Comparison of ENCODE assay signal across 8 cellular contexts in genomic region chr3:24494616-24495333, GRCh38. TPM values are rescaled to one million over a fixed set of nuclear protein-coding genes. Genes with fewer than 3 reads are reported as not detected.
DNase-seq lines count a peak whose midpoint lies in the region; ATAC-seq and TF ChIP-seq lines count a peak whose summit lies in the region.

THRB (minus strand) TSS chr3:24494850.

- in situ Hi-C loops in brain microvascular endothelial cell (cut with HindIII; ENCODE audit: low pct_ligation_motif_present, low sequenced_read_pairs), result no loop called here

- peak within 1 kb of the TSS; percentile 56 for H3K4me3 ChIP-seq in brain microvascular endothelial cell (ENCODE audit: low read depth, low read length)
- peak within 1 kb of the TSS; percentile 74 for H3K4me3 ChIP-seq in iPS-18a (ENCODE audit: low read length)

- peak; percentile 31 for TF ChIP-seq CTCF in brain microvascular endothelial cell (IDR thresholded peaks at IDR 0.05; ENCODE audit: low read depth, low read length, missing control alignments)

- no peaks in the 10 kb centered on the region for H3K9me3 ChIP-seq in iPS-18a (ENCODE audit: control insufficient read depth, low read depth, low read length)

- ATAC-seq in GM19043 (IDR thresholded peaks at IDR 0.05; ENCODE audit: low read depth, unreplicated experiment) (peak; percentile 40), HG02571 (IDR thresholded peaks at IDR 0.05; ENCODE audit: unreplicated experiment) (no peak)

- H3K9ac ChIP-seq in iPS-18a (ENCODE audit: low read length), result peak within 1 kb of the TSS; percentile 34

- no peak within 1 kb of the TSS for H3K27ac ChIP-seq in brain microvascular endothelial cell
- H3K27ac ChIP-seq in iPS-18a (ENCODE audit: low read length), result no peak within 1 kb of the TSS

- peak; percentile 77 for DNase-seq in AG08396 (ENCODE audit: low spot score)
- DNase-seq in LoVo (ENCODE audit: low spot score), result peak; percentile 72
- DNase-seq in brain microvascular endothelial cell, result no peak
- no peak for DNase-seq in renal cortical epithelial cell (ENCODE audit: low read depth)
- DNase-seq in NCI-H2171 treated with DMSO at 0.1 percent for 48 hours (lab: John Stamatoyannopoulos, UW), result no peak

- peaks cover 51% of the 10 kb centered on the region for H3K4me1 ChIP-seq in iPS-18a (ENCODE audit: control insufficient read depth, low read depth, low read length)

- peaks cover 11% of the 10 kb centered on the region for H3K27me3 ChIP-seq in brain microvascular endothelial cell (replicated peaks)
- H3K27me3 ChIP-seq in iPS-18a (ENCODE audit: control insufficient read depth, insufficient read depth, low read length), result peaks cover 65% of the 10 kb centered on the region

- H3K36me3 ChIP-seq in brain microvascular endothelial cell (replicated peaks) (no peaks in the 10 kb centered on the region), iPS-18a (ENCODE audit: control insufficient read depth, low read depth, low read length) (no peaks in the 10 kb centered on the region)

RNA-seq across cellular contexts. Expression of gene THRB, which starts in this region (rescaled TPM):
- 11.8 and 46.1 TPM in 2 replicates for total RNA-seq in renal cortical epithelial cell

Comparison
In these comparisons a context has a peak if more than half of its experiments do, and no peak if none do; other contexts are left out.
1. DNase-seq: peak in AG08396 (single experiment) and LoVo (single experiment); none in brain microvascular endothelial cell (single experiment), renal cortical epithelial cell (single experiment) and NCI-H2171 treated with DMSO at 0.1 percent for 48 hours (single experiment).